1 cellular context compared by ENCODE assay signal in the genomic region with DNA sequence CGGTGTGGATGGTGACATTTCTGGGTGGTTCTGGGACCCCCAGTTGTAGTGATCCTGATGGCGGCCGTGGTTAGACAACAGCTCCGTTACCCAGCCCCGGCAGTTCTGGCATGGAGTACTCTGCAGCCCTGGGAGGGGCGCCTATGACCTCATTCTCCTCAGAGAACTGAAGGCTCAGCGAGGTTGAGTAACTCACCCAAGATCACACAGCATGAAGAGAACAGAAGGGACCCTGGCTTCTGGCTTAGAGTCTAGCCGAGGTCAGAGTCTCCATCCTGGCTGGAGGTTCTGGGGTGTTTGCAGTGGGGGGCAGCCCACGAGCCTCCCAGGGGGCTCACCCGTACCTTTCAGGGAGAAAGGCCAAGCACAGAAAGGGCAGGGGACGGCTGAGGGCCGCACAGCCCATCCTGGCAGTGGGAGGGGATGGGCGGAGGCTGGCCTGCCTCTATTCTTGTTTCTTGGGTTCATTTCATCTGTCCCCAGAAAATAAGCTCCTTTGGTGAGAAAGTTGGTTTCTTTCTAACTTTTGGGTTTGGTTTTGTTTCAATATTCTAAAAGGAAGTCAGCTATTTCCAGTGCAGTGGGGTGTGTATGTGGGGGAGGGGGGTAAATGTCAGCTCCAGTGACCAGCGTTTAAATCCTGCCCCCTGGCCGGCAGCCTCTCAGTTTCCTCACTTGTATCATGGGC.
TF ChIP-seq lines count a peak whose summit lies in the region.

No MANE protein-coding gene starts in this region.

TF ChIP-seq in K562, 482 proteins besides CTCF, POLR2A, EP300 and RAD21 (continued from another document and continues in another):
- TF ChIP-seq, protein P1, sequence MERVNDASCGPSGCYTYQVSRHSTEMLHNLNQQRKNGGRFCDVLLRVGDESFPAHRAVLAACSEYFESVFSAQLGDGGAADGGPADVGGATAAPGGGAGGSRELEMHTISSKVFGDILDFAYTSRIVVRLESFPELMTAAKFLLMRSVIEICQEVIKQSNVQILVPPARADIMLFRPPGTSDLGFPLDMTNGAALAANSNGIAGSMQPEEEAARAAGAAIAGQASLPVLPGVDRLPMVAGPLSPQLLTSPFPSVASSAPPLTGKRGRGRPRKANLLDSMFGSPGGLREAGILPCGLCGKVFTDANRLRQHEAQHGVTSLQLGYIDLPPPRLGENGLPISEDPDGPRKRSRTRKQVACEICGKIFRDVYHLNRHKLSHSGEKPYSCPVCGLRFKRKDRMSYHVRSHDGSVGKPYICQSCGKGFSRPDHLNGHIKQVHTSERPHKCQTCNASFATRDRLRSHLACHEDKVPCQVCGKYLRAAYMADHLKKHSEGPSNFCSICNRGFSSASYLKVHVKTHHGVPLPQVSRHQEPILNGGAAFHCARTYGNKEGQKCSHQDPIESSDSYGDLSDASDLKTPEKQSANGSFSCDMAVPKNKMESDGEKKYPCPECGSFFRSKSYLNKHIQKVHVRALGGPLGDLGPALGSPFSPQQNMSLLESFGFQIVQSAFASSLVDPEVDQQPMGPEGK (CRISPR knock-in tag; IDR thresholded peaks at IDR 0.05; ENCODE audit: borderline replicate concordance), result no peak
- TF ChIP-seq NCOA6 (IDR thresholded peaks at IDR 0.05), result no peak
- TF ChIP-seq SIN3B (IDR thresholded peaks at IDR 0.05; ENCODE audit: low read depth), result no peak
- no peak for TF ChIP-seq ZNF507 (tag; conservative IDR thresholded peaks at IDR 0.05)
- TF ChIP-seq, protein P2, sequence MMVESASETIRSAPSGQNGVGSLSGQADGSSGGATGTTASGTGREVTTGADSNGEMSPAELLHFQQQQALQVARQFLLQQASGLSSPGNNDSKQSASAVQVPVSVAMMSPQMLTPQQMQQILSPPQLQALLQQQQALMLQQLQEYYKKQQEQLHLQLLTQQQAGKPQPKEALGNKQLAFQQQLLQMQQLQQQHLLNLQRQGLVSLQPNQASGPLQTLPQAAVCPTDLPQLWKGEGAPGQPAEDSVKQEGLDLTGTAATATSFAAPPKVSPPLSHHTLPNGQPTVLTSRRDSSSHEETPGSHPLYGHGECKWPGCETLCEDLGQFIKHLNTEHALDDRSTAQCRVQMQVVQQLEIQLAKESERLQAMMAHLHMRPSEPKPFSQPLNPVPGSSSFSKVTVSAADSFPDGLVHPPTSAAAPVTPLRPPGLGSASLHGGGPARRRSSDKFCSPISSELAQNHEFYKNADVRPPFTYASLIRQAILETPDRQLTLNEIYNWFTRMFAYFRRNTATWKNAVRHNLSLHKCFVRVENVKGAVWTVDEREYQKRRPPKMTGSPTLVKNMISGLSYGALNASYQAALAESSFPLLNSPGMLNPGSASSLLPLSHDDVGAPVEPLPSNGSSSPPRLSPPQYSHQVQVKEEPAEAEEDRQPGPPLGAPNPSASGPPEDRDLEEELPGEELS (CRISPR knock-in tag; IDR thresholded peaks at IDR 0.05; ENCODE audit: borderline replicate concordance), result no peak
- TF ChIP-seq, protein P3, sequence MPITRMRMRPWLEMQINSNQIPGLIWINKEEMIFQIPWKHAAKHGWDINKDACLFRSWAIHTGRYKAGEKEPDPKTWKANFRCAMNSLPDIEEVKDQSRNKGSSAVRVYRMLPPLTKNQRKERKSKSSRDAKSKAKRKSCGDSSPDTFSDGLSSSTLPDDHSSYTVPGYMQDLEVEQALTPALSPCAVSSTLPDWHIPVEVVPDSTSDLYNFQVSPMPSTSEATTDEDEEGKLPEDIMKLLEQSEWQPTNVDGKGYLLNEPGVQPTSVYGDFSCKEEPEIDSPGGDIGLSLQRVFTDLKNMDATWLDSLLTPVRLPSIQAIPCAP (CRISPR knock-in tag; IDR thresholded peaks at IDR 0.05; ENCODE audit: borderline replicate concordance), result no peak
- no peak for TF ChIP-seq SAFB (IDR thresholded peaks at IDR 0.05; ENCODE audit: borderline replicate concordance, low read depth, low read length)
- TF ChIP-seq THRAP3 (IDR thresholded peaks at IDR 0.05; ENCODE audit: borderline replicate concordance), result no peak
- no peak for TF ChIP-seq RB1 (IDR thresholded peaks at IDR 0.05; ENCODE audit: low read depth)
- TF ChIP-seq ZNF778 (CRISPR knock-in tag; IDR thresholded peaks at IDR 0.05), result no peak
- no peak for TF ChIP-seq BDP1 (IDR thresholded peaks at IDR 0.05; ENCODE audit: insufficient read depth, insufficient read length)
- no peak for TF ChIP-seq RFX5 (IDR thresholded peaks at IDR 0.05; ENCODE audit: low read depth, low read length)
- TF ChIP-seq BRD9 (IDR thresholded peaks at IDR 0.05; ENCODE audit: low read depth, partially characterized antibody), result peak; percentile 100
- no peak for TF ChIP-seq BRD4 (IDR thresholded peaks at IDR 0.05)
- TF ChIP-seq, protein P4, sequence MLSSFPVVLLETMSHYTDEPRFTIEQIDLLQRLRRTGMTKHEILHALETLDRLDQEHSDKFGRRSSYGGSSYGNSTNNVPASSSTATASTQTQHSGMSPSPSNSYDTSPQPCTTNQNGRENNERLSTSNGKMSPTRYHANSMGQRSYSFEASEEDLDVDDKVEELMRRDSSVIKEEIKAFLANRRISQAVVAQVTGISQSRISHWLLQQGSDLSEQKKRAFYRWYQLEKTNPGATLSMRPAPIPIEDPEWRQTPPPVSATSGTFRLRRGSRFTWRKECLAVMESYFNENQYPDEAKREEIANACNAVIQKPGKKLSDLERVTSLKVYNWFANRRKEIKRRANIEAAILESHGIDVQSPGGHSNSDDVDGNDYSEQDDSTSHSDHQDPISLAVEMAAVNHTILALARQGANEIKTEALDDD (IDR thresholded peaks at IDR 0.05), result no peak
- no peak for TF ChIP-seq RAD51 (IDR thresholded peaks at IDR 0.05; ENCODE audit: borderline replicate concordance, low read depth)
- TF ChIP-seq MCM7 (IDR thresholded peaks at IDR 0.05), result no peak
- no peak for TF ChIP-seq DIDO1 (tag; IDR thresholded peaks at IDR 0.05; ENCODE audit: low read depth)
- no peak for TF ChIP-seq ZZZ3 (IDR thresholded peaks at IDR 0.05)
- TF ChIP-seq ILF3 (IDR thresholded peaks at IDR 0.05; ENCODE audit: borderline replicate concordance), result no peak
- TF ChIP-seq, protein P5, sequence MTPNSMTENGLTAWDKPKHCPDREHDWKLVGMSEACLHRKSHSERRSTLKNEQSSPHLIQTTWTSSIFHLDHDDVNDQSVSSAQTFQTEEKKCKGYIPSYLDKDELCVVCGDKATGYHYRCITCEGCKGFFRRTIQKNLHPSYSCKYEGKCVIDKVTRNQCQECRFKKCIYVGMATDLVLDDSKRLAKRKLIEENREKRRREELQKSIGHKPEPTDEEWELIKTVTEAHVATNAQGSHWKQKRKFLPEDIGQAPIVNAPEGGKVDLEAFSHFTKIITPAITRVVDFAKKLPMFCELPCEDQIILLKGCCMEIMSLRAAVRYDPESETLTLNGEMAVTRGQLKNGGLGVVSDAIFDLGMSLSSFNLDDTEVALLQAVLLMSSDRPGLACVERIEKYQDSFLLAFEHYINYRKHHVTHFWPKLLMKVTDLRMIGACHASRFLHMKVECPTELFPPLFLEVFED (CRISPR knock-in tag; conservative IDR thresholded peaks at IDR 0.05), result no peak
- TF ChIP-seq, protein P6, sequence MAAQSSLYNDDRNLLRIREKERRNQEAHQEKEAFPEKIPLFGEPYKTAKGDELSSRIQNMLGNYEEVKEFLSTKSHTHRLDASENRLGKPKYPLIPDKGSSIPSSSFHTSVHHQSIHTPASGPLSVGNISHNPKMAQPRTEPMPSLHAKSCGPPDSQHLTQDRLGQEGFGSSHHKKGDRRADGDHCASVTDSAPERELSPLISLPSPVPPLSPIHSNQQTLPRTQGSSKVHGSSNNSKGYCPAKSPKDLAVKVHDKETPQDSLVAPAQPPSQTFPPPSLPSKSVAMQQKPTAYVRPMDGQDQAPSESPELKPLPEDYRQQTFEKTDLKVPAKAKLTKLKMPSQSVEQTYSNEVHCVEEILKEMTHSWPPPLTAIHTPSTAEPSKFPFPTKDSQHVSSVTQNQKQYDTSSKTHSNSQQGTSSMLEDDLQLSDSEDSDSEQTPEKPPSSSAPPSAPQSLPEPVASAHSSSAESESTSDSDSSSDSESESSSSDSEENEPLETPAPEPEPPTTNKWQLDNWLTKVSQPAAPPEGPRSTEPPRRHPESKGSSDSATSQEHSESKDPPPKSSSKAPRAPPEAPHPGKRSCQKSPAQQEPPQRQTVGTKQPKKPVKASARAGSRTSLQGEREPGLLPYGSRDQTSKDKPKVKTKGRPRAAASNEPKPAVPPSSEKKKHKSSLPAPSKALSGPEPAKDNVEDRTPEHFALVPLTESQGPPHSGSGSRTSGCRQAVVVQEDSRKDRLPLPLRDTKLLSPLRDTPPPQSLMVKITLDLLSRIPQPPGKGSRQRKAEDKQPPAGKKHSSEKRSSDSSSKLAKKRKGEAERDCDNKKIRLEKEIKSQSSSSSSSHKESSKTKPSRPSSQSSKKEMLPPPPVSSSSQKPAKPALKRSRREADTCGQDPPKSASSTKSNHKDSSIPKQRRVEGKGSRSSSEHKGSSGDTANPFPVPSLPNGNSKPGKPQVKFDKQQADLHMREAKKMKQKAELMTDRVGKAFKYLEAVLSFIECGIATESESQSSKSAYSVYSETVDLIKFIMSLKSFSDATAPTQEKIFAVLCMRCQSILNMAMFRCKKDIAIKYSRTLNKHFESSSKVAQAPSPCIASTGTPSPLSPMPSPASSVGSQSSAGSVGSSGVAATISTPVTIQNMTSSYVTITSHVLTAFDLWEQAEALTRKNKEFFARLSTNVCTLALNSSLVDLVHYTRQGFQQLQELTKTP (IDR thresholded peaks at IDR 0.05; ENCODE audit: low read depth in 1 of 2, partially characterized antibody in 2 of 2), result peak in 1 of 2 experiments; percentile 60
- TF ChIP-seq RCOR1 (IDR thresholded peaks at IDR 0.05; ENCODE audit: borderline replicate concordance in 1 of 2, low read depth in 2 of 2, low read length in 2 of 2), result peak in 1 of 2 experiments; percentile 29; a peak in 1 of 4 replicates
- TF ChIP-seq HDAC2 (IDR thresholded peaks at IDR 0.05), result peak; percentile 76
- TF ChIP-seq FUS (optimal IDR thresholded peaks at IDR 0.05; ENCODE audit: low read depth, low read length), result no peak
- TF ChIP-seq NBN (IDR thresholded peaks at IDR 0.05; ENCODE audit: low read depth), result no peak
- TF ChIP-seq ZNF212 (CRISPR knock-in tag; IDR thresholded peaks at IDR 0.05), result no peak
- TF ChIP-seq, protein P7, sequence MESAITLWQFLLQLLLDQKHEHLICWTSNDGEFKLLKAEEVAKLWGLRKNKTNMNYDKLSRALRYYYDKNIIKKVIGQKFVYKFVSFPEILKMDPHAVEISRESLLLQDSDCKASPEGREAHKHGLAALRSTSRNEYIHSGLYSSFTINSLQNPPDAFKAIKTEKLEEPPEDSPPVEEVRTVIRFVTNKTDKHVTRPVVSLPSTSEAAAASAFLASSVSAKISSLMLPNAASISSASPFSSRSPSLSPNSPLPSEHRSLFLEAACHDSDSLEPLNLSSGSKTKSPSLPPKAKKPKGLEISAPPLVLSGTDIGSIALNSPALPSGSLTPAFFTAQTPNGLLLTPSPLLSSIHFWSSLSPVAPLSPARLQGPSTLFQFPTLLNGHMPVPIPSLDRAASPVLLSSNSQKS (CRISPR knock-in tag; IDR thresholded peaks at IDR 0.05), result no peak
- TF ChIP-seq JUND (IDR thresholded peaks at IDR 0.05; ENCODE audit: borderline replicate concordance, low read depth, low read length), result peak; percentile 38; the same call in 1 of the 2 replicates
- TF ChIP-seq JUND (tag; IDR thresholded peaks at IDR 0.05; ENCODE audit: borderline replicate concordance, low read depth, low read length), result 0 out of 3 replicates have a peak, but pooled peaks have one; percentile 19
- TF ChIP-seq CHD1 (IDR thresholded peaks at IDR 0.05; ENCODE audit: low read length), result no peak
- TF ChIP-seq PTBP1 (IDR thresholded peaks at IDR 0.05; ENCODE audit: low read depth, low read length), result peak; percentile 90
- TF ChIP-seq ZFP36 (IDR thresholded peaks at IDR 0.05; ENCODE audit: low read depth, low read length, partially characterized antibody), result peak; percentile 89
- TF ChIP-seq, protein P8, sequence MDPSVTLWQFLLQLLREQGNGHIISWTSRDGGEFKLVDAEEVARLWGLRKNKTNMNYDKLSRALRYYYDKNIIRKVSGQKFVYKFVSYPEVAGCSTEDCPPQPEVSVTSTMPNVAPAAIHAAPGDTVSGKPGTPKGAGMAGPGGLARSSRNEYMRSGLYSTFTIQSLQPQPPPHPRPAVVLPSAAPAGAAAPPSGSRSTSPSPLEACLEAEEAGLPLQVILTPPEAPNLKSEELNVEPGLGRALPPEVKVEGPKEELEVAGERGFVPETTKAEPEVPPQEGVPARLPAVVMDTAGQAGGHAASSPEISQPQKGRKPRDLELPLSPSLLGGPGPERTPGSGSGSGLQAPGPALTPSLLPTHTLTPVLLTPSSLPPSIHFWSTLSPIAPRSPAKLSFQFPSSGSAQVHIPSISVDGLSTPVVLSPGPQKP (CRISPR knock-in tag; IDR thresholded peaks at IDR 0.05), result no peak
- TF ChIP-seq, protein P9, sequence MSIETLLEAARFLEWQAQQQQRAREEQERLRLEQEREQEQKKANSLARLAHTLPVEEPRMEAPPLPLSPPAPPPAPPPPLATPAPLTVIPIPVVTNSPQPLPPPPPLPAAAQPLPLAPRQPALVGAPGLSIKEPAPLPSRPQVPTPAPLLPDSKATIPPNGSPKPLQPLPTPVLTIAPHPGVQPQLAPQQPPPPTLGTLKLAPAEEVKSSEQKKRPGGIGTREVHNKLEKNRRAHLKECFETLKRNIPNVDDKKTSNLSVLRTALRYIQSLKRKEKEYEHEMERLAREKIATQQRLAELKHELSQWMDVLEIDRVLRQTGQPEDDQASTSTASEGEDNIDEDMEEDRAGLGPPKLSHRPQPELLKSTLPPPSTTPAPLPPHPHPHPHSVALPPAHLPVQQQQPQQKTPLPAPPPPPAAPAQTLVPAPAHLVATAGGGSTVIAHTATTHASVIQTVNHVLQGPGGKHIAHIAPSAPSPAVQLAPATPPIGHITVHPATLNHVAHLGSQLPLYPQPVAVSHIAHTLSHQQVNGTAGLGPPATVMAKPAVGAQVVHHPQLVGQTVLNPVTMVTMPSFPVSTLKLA (conservative IDR thresholded peaks at IDR 0.05), result no peak
- no peak for TF ChIP-seq RFX7 (CRISPR knock-in tag; IDR thresholded peaks at IDR 0.05)
- TF ChIP-seq, protein P10, sequence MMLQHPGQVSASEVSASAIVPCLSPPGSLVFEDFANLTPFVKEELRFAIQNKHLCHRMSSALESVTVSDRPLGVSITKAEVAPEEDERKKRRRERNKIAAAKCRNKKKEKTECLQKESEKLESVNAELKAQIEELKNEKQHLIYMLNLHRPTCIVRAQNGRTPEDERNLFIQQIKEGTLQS (IDR thresholded peaks at IDR 0.05), result peak; percentile 55
- TF ChIP-seq, protein P10 (CRISPR knock-in tag; conservative IDR thresholded peaks at IDR 0.05), result no peak
- peak; percentile 92 for TF ChIP-seq RBM25 (IDR thresholded peaks at IDR 0.05; ENCODE audit: low read depth, low read length, severe bottlenecking)
- TF ChIP-seq, protein P11, sequence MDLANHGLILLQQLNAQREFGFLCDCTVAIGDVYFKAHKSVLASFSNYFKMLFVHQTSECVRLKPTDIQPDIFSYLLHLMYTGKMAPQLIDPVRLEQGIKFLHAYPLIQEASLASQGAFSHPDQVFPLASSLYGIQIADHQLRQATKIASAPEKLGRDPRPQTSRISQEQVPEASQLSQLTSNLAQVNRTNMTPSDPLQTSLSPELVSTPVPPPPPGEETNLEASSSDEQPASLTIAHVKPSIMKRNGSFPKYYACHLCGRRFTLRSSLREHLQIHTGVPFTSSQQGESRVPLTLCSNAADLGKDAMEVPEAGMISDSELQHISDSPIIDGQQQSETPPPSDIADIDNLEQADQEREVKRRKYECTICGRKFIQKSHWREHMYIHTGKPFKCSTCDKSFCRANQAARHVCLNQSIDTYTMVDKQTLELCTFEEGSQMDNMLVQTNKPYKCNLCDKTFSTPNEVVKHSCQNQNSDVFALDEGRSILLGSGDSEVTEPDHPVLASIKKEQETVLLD (IDR thresholded peaks at IDR 0.05), result no peak
- no peak for TF ChIP-seq SMARCC2 (IDR thresholded peaks at IDR 0.05; ENCODE audit: low read depth)
- TF ChIP-seq CEBPB (tag; IDR thresholded peaks at IDR 0.05), result no peak
- TF ChIP-seq ATF7 (IDR thresholded peaks at IDR 0.05), result peak; percentile 82
- TF ChIP-seq ATF1 (CRISPR knock-in tag; IDR thresholded peaks at IDR 0.05), result no peak
- no peak for TF ChIP-seq ATF1 (tag; IDR thresholded peaks at IDR 0.05)
